ENCODE assay signal across 1 cellular context in the genomic region with DNA sequence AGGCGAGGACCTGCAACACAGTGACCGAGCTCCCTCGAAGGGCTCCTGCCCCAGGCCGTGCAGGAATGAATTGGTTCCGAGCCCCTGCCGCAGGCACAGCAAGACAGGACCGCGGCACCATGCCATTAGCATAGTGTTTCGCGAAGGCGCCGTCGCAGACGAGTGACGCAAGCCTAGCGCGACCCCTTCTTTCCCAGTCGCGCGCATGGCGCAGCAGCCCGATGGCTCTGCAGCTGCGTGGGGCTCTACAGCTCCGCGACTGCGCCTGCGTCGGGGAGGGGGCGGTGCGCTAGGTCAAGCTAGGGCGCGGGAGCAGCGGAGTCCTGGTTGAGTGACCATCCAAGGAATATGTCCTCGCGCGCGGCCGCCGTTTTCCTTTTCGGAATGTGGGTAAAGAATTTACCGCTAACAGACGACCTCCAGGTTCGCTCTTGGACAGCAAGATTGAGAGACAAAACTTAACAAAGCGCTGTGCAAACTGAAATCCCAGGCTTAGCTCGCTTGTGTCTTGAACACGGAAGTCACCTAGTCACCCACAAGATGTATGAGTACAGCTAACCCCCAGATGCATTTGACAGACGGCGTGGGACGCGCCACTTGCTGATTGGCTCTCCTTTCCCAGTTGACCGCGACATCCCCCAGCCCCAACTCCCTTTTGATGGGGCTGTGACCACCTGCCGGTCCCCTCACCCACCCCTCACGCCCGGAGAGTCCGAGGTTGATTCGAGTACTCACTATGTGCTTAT.
TF ChIP-seq lines count a peak whose summit lies in the region.

TRMT61B (minus strand) TSS at position 164 of the 746 bp plus-strand sequence; CDS start at position 132, 32 bp downstream.

TF ChIP-seq in HepG2, 621 proteins besides CTCF, POLR2A, EP300 and RAD21 (continued from another document and continues in another):
- TF ChIP-seq PRDM15 (CRISPR knock-in tag; IDR thresholded peaks at IDR 0.05) (peak; percentile 11; the same call in 1 of the 2 replicates), MAF1 (CRISPR knock-in tag; IDR thresholded peaks at IDR 0.05; ENCODE audit: borderline replicate concordance) (peak; percentile 97; the same call in 1 of the 2 replicates), ZNF460 (CRISPR knock-in tag; IDR thresholded peaks at IDR 0.05; ENCODE audit: borderline replicate concordance) (no peak; the same call in 1 of the 2 replicates), PAF1 (CRISPR knock-in tag; IDR thresholded peaks at IDR 0.05) (no peak), ZNF552 (CRISPR knock-in tag; IDR thresholded peaks at IDR 0.05; ENCODE audit: borderline replicate concordance) (peak; percentile 69; the same call in 1 of the 2 replicates), ZNF761 (CRISPR knock-in tag; conservative IDR thresholded peaks at IDR 0.05) (peak; percentile 85; the same call in 1 of the 2 replicates), ZNF777 (CRISPR knock-in tag; IDR thresholded peaks at IDR 0.05) (peak; percentile 72), PCBP2 (optimal IDR thresholded peaks at IDR 0.05; ENCODE audit: low read depth, low read length, poor library complexity, severe bottlenecking) (no peak), ZNF441 (CRISPR knock-in tag; IDR thresholded peaks at IDR 0.05; ENCODE audit: borderline replicate concordance) (peak; percentile 82; the same call in 1 of the 2 replicates), NPAS2 (CRISPR knock-in tag; IDR thresholded peaks at IDR 0.05; ENCODE audit: borderline replicate concordance) (no peak), NFIB (CRISPR knock-in tag; IDR thresholded peaks at IDR 0.05; ENCODE audit: borderline replicate concordance) (no peak), ZNF451 (CRISPR knock-in tag; IDR thresholded peaks at IDR 0.05) (peak; percentile 96), KDM5B (CRISPR knock-in tag; IDR thresholded peaks at IDR 0.05; ENCODE audit: borderline replicate concordance) (peak; percentile 96; the same call in 1 of the 2 replicates), ZHX1 (CRISPR knock-in tag; IDR thresholded peaks at IDR 0.05; ENCODE audit: low read depth) (peak; percentile 99), SNAPC2 (CRISPR knock-in tag; IDR thresholded peaks at IDR 0.05) (no peak), SP1 (IDR thresholded peaks at IDR 0.05) (no peak), SP1 (CRISPR knock-in tag; IDR thresholded peaks at IDR 0.05) (peak; percentile 95), ZNF496 (CRISPR knock-in tag; IDR thresholded peaks at IDR 0.05; ENCODE audit: insufficient replicate concordance) (no peak), THAP9 (CRISPR knock-in tag; IDR thresholded peaks at IDR 0.05; ENCODE audit: borderline replicate concordance) (peak; percentile 96), CREB1 (IDR thresholded peaks at IDR 0.05) (peak; percentile 99), CREB1 (CRISPR knock-in tag; IDR thresholded peaks at IDR 0.05) (peak; percentile 100), ZNF639 (CRISPR knock-in tag; conservative IDR thresholded peaks at IDR 0.05) (peak; percentile 87), ZBTB20 (CRISPR knock-in tag; IDR thresholded peaks at IDR 0.05; ENCODE audit: borderline replicate concordance, low read depth) (peak; percentile 91; the same call in 1 of the 2 replicates), NCOA5 (CRISPR knock-in tag; IDR thresholded peaks at IDR 0.05) (no peak), ZBTB39 (CRISPR knock-in tag; IDR thresholded peaks at IDR 0.05) (peak; percentile 77; the same call in 1 of the 2 replicates), ATM (IDR thresholded peaks at IDR 0.05; ENCODE audit: borderline replicate concordance) (no peak), ZNF292 (CRISPR knock-in tag; IDR thresholded peaks at IDR 0.05; ENCODE audit: borderline replicate concordance, low read depth) (peak; percentile 88; the same call in 1 of the 2 replicates), GATAD2A (CRISPR knock-in tag; IDR thresholded peaks at IDR 0.05) (peak; percentile 82), REPIN1 (CRISPR knock-in tag; IDR thresholded peaks at IDR 0.05; ENCODE audit: borderline replicate concordance, low read depth) (peak; percentile 96), PHF5A (CRISPR knock-in tag; IDR thresholded peaks at IDR 0.05; ENCODE audit: low read depth, unreplicated experiment) (peak; percentile 96), NFYC (CRISPR knock-in tag; IDR thresholded peaks at IDR 0.05) (peak; percentile 53; the same call in 1 of the 2 replicates), HNRNPUL1 (IDR thresholded peaks at IDR 0.05; ENCODE audit: low read depth, low read length) (no peak), NFYB (CRISPR knock-in tag; IDR thresholded peaks at IDR 0.05) (peak; percentile 43; the same call in 1 of the 2 replicates)
- TF ChIP-seq, protein P1, sequence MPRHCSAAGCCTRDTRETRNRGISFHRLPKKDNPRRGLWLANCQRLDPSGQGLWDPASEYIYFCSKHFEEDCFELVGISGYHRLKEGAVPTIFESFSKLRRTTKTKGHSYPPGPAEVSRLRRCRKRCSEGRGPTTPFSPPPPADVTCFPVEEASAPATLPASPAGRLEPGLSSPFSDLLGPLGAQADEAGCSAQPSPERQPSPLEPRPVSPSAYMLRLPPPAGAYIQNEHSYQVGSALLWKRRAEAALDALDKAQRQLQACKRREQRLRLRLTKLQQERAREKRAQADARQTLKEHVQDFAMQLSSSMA (CRISPR knock-in tag; IDR thresholded peaks at IDR 0.05): 0 out of 2 replicates have a peak, but pooled peaks have one; percentile 62
- TF ChIP-seq, protein P2, sequence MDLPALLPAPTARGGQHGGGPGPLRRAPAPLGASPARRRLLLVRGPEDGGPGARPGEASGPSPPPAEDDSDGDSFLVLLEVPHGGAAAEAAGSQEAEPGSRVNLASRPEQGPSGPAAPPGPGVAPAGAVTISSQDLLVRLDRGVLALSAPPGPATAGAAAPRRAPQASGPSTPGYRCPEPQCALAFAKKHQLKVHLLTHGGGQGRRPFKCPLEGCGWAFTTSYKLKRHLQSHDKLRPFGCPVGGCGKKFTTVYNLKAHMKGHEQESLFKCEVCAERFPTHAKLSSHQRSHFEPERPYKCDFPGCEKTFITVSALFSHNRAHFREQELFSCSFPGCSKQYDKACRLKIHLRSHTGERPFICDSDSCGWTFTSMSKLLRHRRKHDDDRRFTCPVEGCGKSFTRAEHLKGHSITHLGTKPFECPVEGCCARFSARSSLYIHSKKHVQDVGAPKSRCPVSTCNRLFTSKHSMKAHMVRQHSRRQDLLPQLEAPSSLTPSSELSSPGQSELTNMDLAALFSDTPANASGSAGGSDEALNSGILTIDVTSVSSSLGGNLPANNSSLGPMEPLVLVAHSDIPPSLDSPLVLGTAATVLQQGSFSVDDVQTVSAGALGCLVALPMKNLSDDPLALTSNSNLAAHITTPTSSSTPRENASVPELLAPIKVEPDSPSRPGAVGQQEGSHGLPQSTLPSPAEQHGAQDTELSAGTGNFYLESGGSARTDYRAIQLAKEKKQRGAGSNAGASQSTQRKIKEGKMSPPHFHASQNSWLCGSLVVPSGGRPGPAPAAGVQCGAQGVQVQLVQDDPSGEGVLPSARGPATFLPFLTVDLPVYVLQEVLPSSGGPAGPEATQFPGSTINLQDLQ (CRISPR knock-in tag; IDR thresholded peaks at IDR 0.05): peak; percentile 85; the same call in 1 of the 2 replicates
- TF ChIP-seq, protein P3, sequence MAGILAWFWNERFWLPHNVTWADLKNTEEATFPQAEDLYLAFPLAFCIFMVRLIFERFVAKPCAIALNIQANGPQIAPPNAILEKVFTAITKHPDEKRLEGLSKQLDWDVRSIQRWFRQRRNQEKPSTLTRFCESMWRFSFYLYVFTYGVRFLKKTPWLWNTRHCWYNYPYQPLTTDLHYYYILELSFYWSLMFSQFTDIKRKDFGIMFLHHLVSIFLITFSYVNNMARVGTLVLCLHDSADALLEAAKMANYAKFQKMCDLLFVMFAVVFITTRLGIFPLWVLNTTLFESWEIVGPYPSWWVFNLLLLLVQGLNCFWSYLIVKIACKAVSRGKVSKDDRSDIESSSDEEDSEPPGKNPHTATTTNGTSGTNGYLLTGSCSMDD (CRISPR knock-in tag; IDR thresholded peaks at IDR 0.05): no peak
